Comparison of ENCODE assay signal across 18 cellular contexts in genomic region chr6:109118955-109119354, GRCh38. TPM values are rescaled to one million over a fixed set of nuclear protein-coding genes. Genes with fewer than 3 reads are reported as not detected.
DNase-seq lines count a peak whose midpoint lies in the region; ATAC-seq and TF ChIP-seq lines count a peak whose summit lies in the region.
"Had no signal": no experiment of that assay in that cellular context is flagged by ENCODE, and none has a peak within 500 bp of the region (broad histone marks: within the 10 kb centered on the region; RNA-seq: fewer than 3 reads in every experiment).

No MANE protein-coding gene starts in this region.

- peak; percentile 54 for ATAC-seq in foreskin keratinocyte
- no peak for ATAC-seq in GM18870 (IDR thresholded peaks at IDR 0.05; ENCODE audit: unreplicated experiment)
- ATAC-seq: A549, Right ventricle myocardium inferior had no signal

- H3K4me1 ChIP-seq in BLaER1 treated with 17β-estradiol and CSF1 and Interleukin-3, amounts not matched to agents 10 nM and 100 nM, result peaks cover 47 to 57% (median 54%) of the 10 kb centered on the region in 10 experiments
- H3K4me1 ChIP-seq in Karpas-422 (ENCODE audit: low read length) (peaks cover 64% of the 10 kb centered on the region), foreskin keratinocyte (peaks cover 36% of the 10 kb centered on the region), adrenal gland (replicated peaks in 1 of 2) (peaks cover 17 to 26% of the 10 kb centered on the region in 2 donors)

- 68 to 84% (median 74%) methylated on average over 2 of the region's 2 CpGs for WGBS in adrenal gland, 4 donors

- TF ChIP-seq CTCF in WERI-Rb-1 (IDR thresholded peaks at IDR 0.05; ENCODE audit: low read depth, low read length) (no peak), foreskin keratinocyte (conservative IDR thresholded peaks at IDR 0.05) (no peak), adrenal gland (IDR thresholded peaks at IDR 0.05) (no peak), foreskin fibroblast (IDR thresholded peaks at IDR 0.05; ENCODE audit: low read depth, low read length) (no peak)

- H3K36me3 ChIP-seq in BLaER1 treated with 17β-estradiol and CSF1 and Interleukin-3, amounts not matched to agents 10 nM and 100 nM, result peaks cover 0 to 4% (median 0%) of the 10 kb centered on the region in 11 experiments; a peak in 1 of 22 replicates
- H3K36me3 ChIP-seq in Karpas-422 (ENCODE audit: insufficient read depth, low read length) (no peaks in the 10 kb centered on the region), WERI-Rb-1 (no peaks in the 10 kb centered on the region), adrenal gland (replicated peaks in 1 of 2) (no peaks in the 10 kb centered on the region)

- H2AFZ ChIP-seq in Karpas-422 (ENCODE audit: low read length), result no peak overlapping the region

- no peaks in the 10 kb centered on the region for H3K27me3 ChIP-seq in BLaER1 treated with 17β-estradiol and CSF1 and Interleukin-3, amounts not matched to agents 10 nM and 100 nM
- H3K27me3 ChIP-seq in Karpas-422 (ENCODE audit: low read length), result no peaks in the 10 kb centered on the region
- no peaks in the 10 kb centered on the region for H3K27me3 ChIP-seq in WERI-Rb-1 (ENCODE audit: insufficient read depth, low read depth, severe bottlenecking)
- no peaks in the 10 kb centered on the region for H3K27me3 ChIP-seq in foreskin keratinocyte
- H3K27me3 ChIP-seq in adrenal gland, result no peaks in the 10 kb centered on the region

- DNase-seq in Karpas-422, result no peak
- no peak for DNase-seq in WERI-Rb-1
- peak in 1 of 2 donors; percentile 40 for DNase-seq in foreskin keratinocyte
- no peak for DNase-seq in NCI-H1694 (lab: John Stamatoyannopoulos, UW)
- DNase-seq in adrenal gland, result no peak
- no peak for DNase-seq in foreskin fibroblast
- DNase-seq: CD4-positive, CD25-positive, alpha-beta regulatory T cell; DMS79; H7; HFFc6; NCI-H1092 treated with DMSO at 0.1 percent for 48 hours; NCI-H1436 treated with DMSO at 0.1 percent for 48 hours; NCI-H2081; NCI-H774 had no signal

- no peak for TF ChIP-seq POLR2A in adrenal gland (IDR thresholded peaks at IDR 0.05)

- H3K9me3 ChIP-seq in BLaER1 treated with 17β-estradiol and CSF1 and Interleukin-3, amounts not matched to agents 10 nM and 100 nM (replicated peaks in 1 of 11), result no peaks in the 10 kb centered on the region
- no peaks in the 10 kb centered on the region for H3K9me3 ChIP-seq in Karpas-422 (ENCODE audit: low read length)
- no peaks in the 10 kb centered on the region for H3K9me3 ChIP-seq in WERI-Rb-1 (ENCODE audit: severe bottlenecking)
- no peaks in the 10 kb centered on the region for H3K9me3 ChIP-seq in adrenal gland (replicated peaks in 1 of 3)
- H3K9me3 ChIP-seq: A549 had no signal

- intact Hi-C loops in adrenal gland (cut with DNase I), result no loop called here

- no peak overlapping the region for H3K4me3 ChIP-seq in BLaER1 treated with 17β-estradiol and CSF1 and Interleukin-3, amounts not matched to agents 10 nM and 100 nM
- H3K4me3 ChIP-seq in Karpas-422 (ENCODE audit: low read length), result peak overlapping the region; percentile 29; the same call in 1 of the 2 replicates
- no peak overlapping the region for H3K4me3 ChIP-seq in WERI-Rb-1 (ENCODE audit: low read depth, low read length)
- H3K4me3 ChIP-seq in adrenal gland, result no peak overlapping the region
- no peak overlapping the region for H3K4me3 ChIP-seq in foreskin fibroblast (ENCODE audit: low read depth in 1 of 2, low read length in 2 of 2)
- H3K4me3 ChIP-seq: A549 had no signal

- no peaks in the 10 kb centered on the region for H3K9me2 ChIP-seq in Karpas-422 (replicated peaks; ENCODE audit: insufficient read depth, low read length)

- no peak overlapping the region for H3K9ac ChIP-seq in BLaER1 treated with 17β-estradiol and CSF1 and Interleukin-3, amounts not matched to agents 10 nM and 100 nM
- no peak overlapping the region; the same call in 1 of the 2 replicates for H3K9ac ChIP-seq in Karpas-422 (ENCODE audit: low read length)

- H3K79me2 ChIP-seq in Karpas-422 (ENCODE audit: low read length), result peaks cover 58% of the 10 kb centered on the region

- H3K27ac ChIP-seq in BLaER1 treated with 17β-estradiol and CSF1 and Interleukin-3, amounts not matched to agents 10 nM and 100 nM, result peak overlapping the region in 3 of 11 experiments; percentile 1 to 61 (median 5); a peak in 1 of 22 replicates
- H3K27ac ChIP-seq in Karpas-422 (ENCODE audit: low read length) (peak overlapping the region; percentile 73), WERI-Rb-1 (peak overlapping the region; percentile 63), foreskin keratinocyte (no peak overlapping the region), adrenal gland (no peak overlapping the region)
- H3K27ac ChIP-seq: A549 had no signal

- H3K4me2 ChIP-seq in BLaER1 treated with 17β-estradiol and CSF1 and Interleukin-3, amounts not matched to agents 10 nM and 100 nM, result peak overlapping the region; percentile 63 to 84 (median 74); a peak in 20 of 22 replicates
- H3K4me2 ChIP-seq in Karpas-422 (ENCODE audit: low read depth, low read length, poor library complexity, severe bottlenecking), result peak overlapping the region; percentile 61
- H3K4me2 ChIP-seq: A549 had no signal

- no peaks in the 10 kb centered on the region; a peak in 1 of 22 replicates for H4K20me1 ChIP-seq in BLaER1 treated with 17β-estradiol and CSF1 and Interleukin-3, amounts not matched to agents 10 nM and 100 nM
- H4K20me1 ChIP-seq in Karpas-422 (ENCODE audit: insufficient read depth, low read depth, low read length), result no peaks in the 10 kb centered on the region

RNA-seq across cellular contexts. Expression of gene CEP57L1, which starts 23.6 kb away (rescaled TPM):
- 16.6 and 28.2 TPM in 2 replicates for total RNA-seq in Karpas-422 (2014; rRNA removed; shearing (Covaris generic); ENCODE audit: low replicate concordance)
- total RNA-seq in foreskin keratinocyte (23.5 and 23.7 TPM in 2 replicates), adrenal gland (10 to 100 TPM in 6 of 8 donors, 1 to 10 TPM in 2; 9.1 to 28.0 (median 13.5) TPM)
- polyA plus RNA-seq in foreskin keratinocyte (8.2 and 10.8 TPM in 2 replicates), adrenal gland (10 to 100 TPM in 2 of 3 donors, 1 to 10 TPM in 1; 8.6 to 18.7 (median 18.3) TPM)

RNA-seq across cellular contexts. Expression of gene SESN1, which starts 24.3 kb away (rescaled TPM):
- 1.3 and 1.9 TPM in 2 replicates for total RNA-seq in Karpas-422 (2014; rRNA removed; shearing (Covaris generic); ENCODE audit: low replicate concordance)
- total RNA-seq in foreskin keratinocyte (9.9 and 11.6 TPM in 2 replicates), adrenal gland (10 to 100 TPM; 24.0 to 72.7 (median 43.8) TPM)
- polyA plus RNA-seq in foreskin keratinocyte (4.2 and 5.6 TPM in 2 replicates), adrenal gland (10 to 100 TPM; 14.2 to 28.9 (median 25.1) TPM)

Comparison
In these comparisons a context has a peak if more than half of its experiments do, and no peak if none do; other contexts are left out.
1. H3K27ac ChIP-seq: peak in Karpas-422 (single experiment) and WERI-Rb-1 (single experiment); none in foreskin keratinocyte (single experiment) and adrenal gland (0 of 5).